Comparison of ENCODE assay signal across 19 cellular contexts in the genomic region with DNA sequence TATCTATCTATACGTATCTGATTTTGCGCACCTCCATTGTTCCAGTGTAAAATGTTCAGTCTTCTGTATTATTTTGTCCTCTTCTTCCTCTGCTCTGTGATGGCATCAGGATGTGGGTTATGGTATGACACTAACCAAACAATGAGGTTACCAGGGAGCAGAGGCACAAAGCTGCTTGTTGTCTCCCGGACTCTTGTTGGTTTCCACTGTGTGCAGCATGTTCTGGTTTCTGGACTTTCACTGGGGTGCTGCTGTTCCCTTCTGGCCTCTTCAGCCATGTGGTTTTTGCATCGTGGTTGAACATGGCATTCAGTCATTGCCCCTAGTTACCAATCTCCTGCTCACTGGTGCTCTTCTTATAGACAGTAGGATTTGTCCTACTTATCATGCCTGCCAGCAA.
A peak's percentile ranks its signal among the peaks of the same experiment; 100 is the strongest.
DNase-seq lines count a peak whose midpoint lies in the region; ATAC-seq and TF ChIP-seq lines count a peak whose summit lies in the region.
"Had no signal": no experiment of that assay in that cellular context is flagged by ENCODE, and none has a peak within 500 bp of the region (broad histone marks: within the 10 kb centered on the region; RNA-seq: fewer than 3 reads in every experiment).

No MANE protein-coding gene starts in this region.

- H3K27me3 ChIP-seq in aorta (ENCODE audit: control insufficient read depth in 1 of 2, insufficient read depth in 2 of 2, low read length in 1 of 2) (no peaks in the 10 kb centered on the region), H7 (ENCODE audit: control insufficient read depth, insufficient read depth, low read length) (no peaks in the 10 kb centered on the region)

- no peak overlapping the region for H3K4me3 ChIP-seq in aorta (ENCODE audit: low read length in 2 of 2)
- H3K4me3 ChIP-seq in H7 (ENCODE audit: insufficient read depth, low read depth, low read length): no peak overlapping the region
- H3K4me3 ChIP-seq: A549, GM23338, K562, SK-N-MC had no signal

- no peak for TF ChIP-seq CTCF in C4-2B (conservative IDR thresholded peaks at IDR 0.05)

- peak overlapping the region; percentile 97 for H3K27ac ChIP-seq in C4-2B
- no peak overlapping the region for H3K27ac ChIP-seq in aorta (ENCODE audit: low read depth in 1 of 2, low read length in 2 of 2)
- H3K27ac ChIP-seq: A549, SK-N-MC had no signal

- H3K9me3 ChIP-seq in aorta (ENCODE audit: control insufficient read depth, low read length): no peaks in the 10 kb centered on the region
- H3K9me3 ChIP-seq: A549 had no signal

- H3K36me3 ChIP-seq in aorta (ENCODE audit: control insufficient read depth in 1 of 2, insufficient read depth in 2 of 2, low read length in 1 of 2): no peaks in the 10 kb centered on the region
- H3K36me3 ChIP-seq in H7 (replicated peaks; ENCODE audit: control insufficient read depth, insufficient read depth, low read length): no peaks in the 10 kb centered on the region

- intact Hi-C loops in aorta (cut with DNase I): no loop called here

- DNase-seq in DMS53 treated with DMSO at 0.1 percent for 48 hours (lab: John Stamatoyannopoulos, UW; ENCODE audit: unreplicated experiment) (peak; percentile 82), OCI-M1 (lab: John Stamatoyannopoulos, UW) (peak; percentile 8), kidney tubule cell (ENCODE audit: low spot score) (peak; percentile 3), aorta (no peak), HPDE6-E6E7 (ENCODE audit: extremely low spot score) (no peak), H7 (no peak)
- DNase-seq: CD4-positive, alpha-beta memory T cell; GDM1; NCI-H1105; NCI-H1694; NCI-H2081 treated with DMSO at 0.1 percent for 48 hours; NCI-H524; Right ventricle myocardium superior; T-cell had no signal

- 84 to 87% methylated on average over 4 of the region's 4 CpGs for WGBS in aorta, 2 donors

- ATAC-seq in aorta (ENCODE audit: low FRiP score): no peak
- ATAC-seq: A549, GM23338, K562, T-cell had no signal

- no peaks in the 10 kb centered on the region for H3K4me1 ChIP-seq in aorta (ENCODE audit: control insufficient read depth in 1 of 2, insufficient read depth in 2 of 2, low read length in 2 of 2)
- H3K4me1 ChIP-seq: A549 had no signal

Comparison
In these comparisons a context has a peak if more than half of its experiments do, and no peak if none do; other contexts are left out.
1. DNase-seq: peak in DMS53 treated with DMSO at 0.1 percent for 48 hours (single experiment), OCI-M1 (single experiment) and kidney tubule cell (single experiment); none in aorta (0 of 2), HPDE6-E6E7 (single experiment) and H7 (single experiment).